ENCODE assay signal across 1 cellular context in genomic region chr1:167467126-167467725, GRCh38.
TF ChIP-seq lines count a peak whose summit lies in the region.

No MANE protein-coding gene starts in this region.

TF ChIP-seq in K562, 482 proteins besides CTCF, POLR2A, EP300 and RAD21:
- TF ChIP-seq PHF20 (IDR thresholded peaks at IDR 0.05; ENCODE audit: partially characterized antibody) (no peak), ZNF511 (CRISPR knock-in tag; IDR thresholded peaks at IDR 0.05) (no peak), NFRKB (IDR thresholded peaks at IDR 0.05; ENCODE audit: low read depth) (no peak), ZNF165 (CRISPR knock-in tag; IDR thresholded peaks at IDR 0.05; ENCODE audit: borderline replicate concordance) (no peak), FOXK2 (conservative IDR thresholded peaks at IDR 0.05 in 1 of 2, IDR thresholded peaks at IDR 0.05 in 1 of 2; ENCODE audit: low read depth in 2 of 2) (no peak), C11orf30 (IDR thresholded peaks at IDR 0.05; ENCODE audit: low read depth) (peak; percentile 72), FOXP1 (CRISPR knock-in tag; IDR thresholded peaks at IDR 0.05) (no peak), ZNF583 (CRISPR knock-in tag; IDR thresholded peaks at IDR 0.05) (no peak), HCFC1 (IDR thresholded peaks at IDR 0.05; ENCODE audit: low read depth, low read length) (no peak), ZNF174 (CRISPR knock-in tag; IDR thresholded peaks at IDR 0.05) (no peak), SOX6 (IDR thresholded peaks at IDR 0.05) (no peak), PATZ1 (CRISPR knock-in tag; IDR thresholded peaks at IDR 0.05; ENCODE audit: borderline replicate concordance) (no peak), ZNF75A (CRISPR knock-in tag; IDR thresholded peaks at IDR 0.05) (no peak), TRIM24 (IDR thresholded peaks at IDR 0.05) (no peak), MAFF (IDR thresholded peaks at IDR 0.05; ENCODE audit: low read length) (peak; percentile 49; the same call in 1 of the 2 replicates), PRDM10 (IDR thresholded peaks at IDR 0.05; ENCODE audit: partially characterized antibody) (peak; percentile 82), CEBPB (tag; IDR thresholded peaks at IDR 0.05) (no peak), NR1H2 (CRISPR knock-in tag; IDR thresholded peaks at IDR 0.05) (no peak), TRIM28 (IDR thresholded peaks at IDR 0.05) (no peak), DPF2 (IDR thresholded peaks at IDR 0.05) (0 out of 2 replicates have a peak, but pooled peaks have one; percentile 42), ZNF316 (IDR thresholded peaks at IDR 0.05) (peak; percentile 59), CREB1 (IDR thresholded peaks at IDR 0.05) (no peak), CREB1 (CRISPR knock-in tag; IDR thresholded peaks at IDR 0.05) (no peak), TCF15 (CRISPR knock-in tag; IDR thresholded peaks at IDR 0.05) (no peak), MAFG (tag; conservative IDR thresholded peaks at IDR 0.05) (peak; percentile 60), JUND (IDR thresholded peaks at IDR 0.05; ENCODE audit: borderline replicate concordance, low read depth, low read length) (no peak), JUND (tag; IDR thresholded peaks at IDR 0.05; ENCODE audit: borderline replicate concordance, low read depth, low read length) (0 out of 3 replicates have a peak, but pooled peaks have one; percentile 20), TSC22D4 (tag; IDR thresholded peaks at IDR 0.05) (no peak), ZNF639 (CRISPR knock-in tag; conservative IDR thresholded peaks at IDR 0.05 in 1 of 2, IDR thresholded peaks at IDR 0.05 in 1 of 2) (no peak), POLR2B (IDR thresholded peaks at IDR 0.05; ENCODE audit: low read depth, partially characterized antibody) (no peak), JUN (IDR thresholded peaks at IDR 0.05; ENCODE audit: borderline replicate concordance, low read depth, low read length) (no peak), JUN (CRISPR knock-in tag; IDR thresholded peaks at IDR 0.05; ENCODE audit: borderline replicate concordance) (no peak), MAFK (IDR thresholded peaks at IDR 0.05; ENCODE audit: low read length) (peak; percentile 35; the same call in 1 of the 2 replicates), CREM (IDR thresholded peaks at IDR 0.05; ENCODE audit: low read depth) (no peak), ELK1 (CRISPR knock-in tag; IDR thresholded peaks at IDR 0.05) (no peak), BMI1 (IDR thresholded peaks at IDR 0.05; ENCODE audit: low read length) (0 out of 2 replicates have a peak, but pooled peaks have one; percentile 10), PKNOX1 (IDR thresholded peaks at IDR 0.05) (no peak), NFE2 (IDR thresholded peaks at IDR 0.05; ENCODE audit: low read depth) (peak; percentile 36), ZHX1 (conservative IDR thresholded peaks at IDR 0.05; ENCODE audit: low read length) (no peak), CC2D1A (IDR thresholded peaks at IDR 0.05) (no peak), ZNF347 (CRISPR knock-in tag; IDR thresholded peaks at IDR 0.05; ENCODE audit: low read depth) (no peak), PBX2 (CRISPR knock-in tag; IDR thresholded peaks at IDR 0.05; ENCODE audit: low read depth) (no peak), PBX2 (tag; conservative IDR thresholded peaks at IDR 0.05; ENCODE audit: low read depth) (0 out of 2 replicates have a peak, but pooled peaks have one; percentile 18)
